2 cellular contexts compared by ENCODE assay signal in the genomic region with DNA sequence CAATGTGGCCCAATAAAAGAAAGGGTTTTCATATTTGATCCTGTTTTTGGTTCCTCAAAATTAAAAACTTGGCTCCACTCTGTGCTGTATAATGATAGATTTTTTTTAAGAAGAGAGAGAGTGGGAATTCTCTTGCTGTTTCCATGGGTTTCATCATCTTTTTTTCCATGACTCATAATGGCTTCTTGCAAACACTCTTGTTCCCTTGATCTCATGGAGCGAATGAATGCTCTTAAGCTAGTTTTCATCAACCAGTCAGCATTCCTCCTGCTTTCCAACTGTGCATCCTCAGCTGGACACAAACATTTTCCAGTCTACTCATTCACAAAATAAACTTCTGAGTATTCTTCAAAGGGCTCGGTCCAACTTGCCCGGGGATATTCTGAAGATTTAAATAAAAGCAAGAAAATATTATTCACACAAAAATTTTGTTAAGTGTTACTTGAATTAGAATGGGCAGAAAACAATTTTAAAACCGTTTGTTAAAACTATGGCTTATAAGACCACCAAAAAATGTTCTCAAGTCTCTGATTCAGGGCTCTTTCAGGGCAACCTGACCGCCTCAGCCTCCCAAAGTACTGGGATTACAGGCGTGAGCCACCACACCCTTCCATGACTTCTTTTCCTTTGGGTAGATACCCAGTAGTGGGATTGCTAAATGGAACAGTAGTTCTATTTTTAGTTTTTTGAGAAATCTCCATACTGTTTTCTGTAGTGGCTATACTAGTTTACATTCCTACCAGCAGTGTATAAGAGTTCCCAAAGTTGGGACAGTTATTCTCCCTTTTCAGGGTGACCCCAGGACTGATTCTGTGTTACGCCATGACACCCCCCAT.
TF ChIP-seq lines count a peak whose summit lies in the region.

No MANE protein-coding gene starts in this region.

TF ChIP-seq in HEK293, 187 proteins besides CTCF, POLR2A, EP300 and RAD21 (continued from another document and continues in another):
- TF ChIP-seq, protein P1, sequence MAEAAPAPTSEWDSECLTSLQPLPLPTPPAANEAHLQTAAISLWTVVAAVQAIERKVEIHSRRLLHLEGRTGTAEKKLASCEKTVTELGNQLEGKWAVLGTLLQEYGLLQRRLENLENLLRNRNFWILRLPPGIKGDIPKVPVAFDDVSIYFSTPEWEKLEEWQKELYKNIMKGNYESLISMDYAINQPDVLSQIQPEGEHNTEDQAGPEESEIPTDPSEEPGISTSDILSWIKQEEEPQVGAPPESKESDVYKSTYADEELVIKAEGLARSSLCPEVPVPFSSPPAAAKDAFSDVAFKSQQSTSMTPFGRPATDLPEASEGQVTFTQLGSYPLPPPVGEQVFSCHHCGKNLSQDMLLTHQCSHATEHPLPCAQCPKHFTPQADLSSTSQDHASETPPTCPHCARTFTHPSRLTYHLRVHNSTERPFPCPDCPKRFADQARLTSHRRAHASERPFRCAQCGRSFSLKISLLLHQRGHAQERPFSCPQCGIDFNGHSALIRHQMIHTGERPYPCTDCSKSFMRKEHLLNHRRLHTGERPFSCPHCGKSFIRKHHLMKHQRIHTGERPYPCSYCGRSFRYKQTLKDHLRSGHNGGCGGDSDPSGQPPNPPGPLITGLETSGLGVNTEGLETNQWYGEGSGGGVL (tag by site-specific recombination; IDR thresholded peaks at IDR 0.05) = peak; percentile 33; the same call in 1 of the 2 replicates
- peak; percentile 38; the same call in 1 of the 2 replicates for TF ChIP-seq ZNF558 (tag by site-specific recombination; IDR thresholded peaks at IDR 0.05)
- no peak for TF ChIP-seq SALL2 (tag by site-specific recombination; IDR thresholded peaks at IDR 0.05; ENCODE audit: borderline replicate concordance)
- TF ChIP-seq ZNF76 (tag by site-specific recombination; IDR thresholded peaks at IDR 0.05; ENCODE audit: borderline replicate concordance, low read depth) = no peak
- TF ChIP-seq, protein P2, sequence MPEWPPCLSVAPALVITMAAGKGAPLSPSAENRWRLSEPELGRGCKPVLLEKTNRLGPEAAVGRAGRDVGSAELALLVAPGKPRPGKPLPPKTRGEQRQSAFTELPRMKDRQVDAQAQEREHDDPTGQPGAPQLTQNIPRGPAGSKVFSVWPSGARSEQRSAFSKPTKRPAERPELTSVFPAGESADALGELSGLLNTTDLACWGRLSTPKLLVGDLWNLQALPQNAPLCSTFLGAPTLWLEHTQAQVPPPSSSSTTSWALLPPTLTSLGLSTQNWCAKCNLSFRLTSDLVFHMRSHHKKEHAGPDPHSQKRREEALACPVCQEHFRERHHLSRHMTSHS (tag by site-specific recombination; IDR thresholded peaks at IDR 0.05) = no peak
- TF ChIP-seq ZNF830 (tag by site-specific recombination; IDR thresholded peaks at IDR 0.05; ENCODE audit: low read depth) = no peak
- TF ChIP-seq ZNF585B (tag by site-specific recombination; IDR thresholded peaks at IDR 0.05) = no peak
- TF ChIP-seq ZEB2 (tag by site-specific recombination; IDR thresholded peaks at IDR 0.05) = peak; percentile 66
- TF ChIP-seq SP7 (tag by site-specific recombination; IDR thresholded peaks at IDR 0.05) = 0 out of 2 replicates have a peak, but pooled peaks have one; percentile 17
- TF ChIP-seq ZNF248 (tag by site-specific recombination; IDR thresholded peaks at IDR 0.05) = no peak
- no peak for TF ChIP-seq PRDM1 (tag by site-specific recombination; IDR thresholded peaks at IDR 0.05)
- TF ChIP-seq ZNF302 (tag by site-specific recombination; IDR thresholded peaks at IDR 0.05; ENCODE audit: low read depth) = no peak
- peak; percentile 64; the same call in 1 of the 2 replicates for TF ChIP-seq ZBTB17 (tag by site-specific recombination; IDR thresholded peaks at IDR 0.05)
- TF ChIP-seq ZNF239 (tag by site-specific recombination; IDR thresholded peaks at IDR 0.05) = no peak
- peak; percentile 92 for TF ChIP-seq ZNF549 (tag by site-specific recombination; IDR thresholded peaks at IDR 0.05)
- TF ChIP-seq, protein P3, sequence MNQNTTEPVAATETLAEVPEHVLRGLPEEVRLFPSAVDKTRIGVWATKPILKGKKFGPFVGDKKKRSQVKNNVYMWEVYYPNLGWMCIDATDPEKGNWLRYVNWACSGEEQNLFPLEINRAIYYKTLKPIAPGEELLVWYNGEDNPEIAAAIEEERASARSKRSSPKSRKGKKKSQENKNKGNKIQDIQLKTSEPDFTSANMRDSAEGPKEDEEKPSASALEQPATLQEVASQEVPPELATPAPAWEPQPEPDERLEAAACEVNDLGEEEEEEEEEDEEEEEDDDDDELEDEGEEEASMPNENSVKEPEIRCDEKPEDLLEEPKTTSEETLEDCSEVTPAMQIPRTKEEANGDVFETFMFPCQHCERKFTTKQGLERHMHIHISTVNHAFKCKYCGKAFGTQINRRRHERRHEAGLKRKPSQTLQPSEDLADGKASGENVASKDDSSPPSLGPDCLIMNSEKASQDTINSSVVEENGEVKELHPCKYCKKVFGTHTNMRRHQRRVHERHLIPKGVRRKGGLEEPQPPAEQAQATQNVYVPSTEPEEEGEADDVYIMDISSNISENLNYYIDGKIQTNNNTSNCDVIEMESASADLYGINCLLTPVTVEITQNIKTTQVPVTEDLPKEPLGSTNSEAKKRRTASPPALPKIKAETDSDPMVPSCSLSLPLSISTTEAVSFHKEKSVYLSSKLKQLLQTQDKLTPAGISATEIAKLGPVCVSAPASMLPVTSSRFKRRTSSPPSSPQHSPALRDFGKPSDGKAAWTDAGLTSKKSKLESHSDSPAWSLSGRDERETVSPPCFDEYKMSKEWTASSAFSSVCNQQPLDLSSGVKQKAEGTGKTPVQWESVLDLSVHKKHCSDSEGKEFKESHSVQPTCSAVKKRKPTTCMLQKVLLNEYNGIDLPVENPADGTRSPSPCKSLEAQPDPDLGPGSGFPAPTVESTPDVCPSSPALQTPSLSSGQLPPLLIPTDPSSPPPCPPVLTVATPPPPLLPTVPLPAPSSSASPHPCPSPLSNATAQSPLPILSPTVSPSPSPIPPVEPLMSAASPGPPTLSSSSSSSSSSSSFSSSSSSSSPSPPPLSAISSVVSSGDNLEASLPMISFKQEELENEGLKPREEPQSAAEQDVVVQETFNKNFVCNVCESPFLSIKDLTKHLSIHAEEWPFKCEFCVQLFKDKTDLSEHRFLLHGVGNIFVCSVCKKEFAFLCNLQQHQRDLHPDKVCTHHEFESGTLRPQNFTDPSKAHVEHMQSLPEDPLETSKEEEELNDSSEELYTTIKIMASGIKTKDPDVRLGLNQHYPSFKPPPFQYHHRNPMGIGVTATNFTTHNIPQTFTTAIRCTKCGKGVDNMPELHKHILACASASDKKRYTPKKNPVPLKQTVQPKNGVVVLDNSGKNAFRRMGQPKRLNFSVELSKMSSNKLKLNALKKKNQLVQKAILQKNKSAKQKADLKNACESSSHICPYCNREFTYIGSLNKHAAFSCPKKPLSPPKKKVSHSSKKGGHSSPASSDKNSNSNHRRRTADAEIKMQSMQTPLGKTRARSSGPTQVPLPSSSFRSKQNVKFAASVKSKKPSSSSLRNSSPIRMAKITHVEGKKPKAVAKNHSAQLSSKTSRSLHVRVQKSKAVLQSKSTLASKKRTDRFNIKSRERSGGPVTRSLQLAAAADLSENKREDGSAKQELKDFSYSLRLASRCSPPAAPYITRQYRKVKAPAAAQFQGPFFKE (tag by site-specific recombination; IDR thresholded peaks at IDR 0.05; ENCODE audit: borderline replicate concordance) = no peak

TF ChIP-seq in HepG2, 621 proteins besides CTCF, POLR2A, EP300 and RAD21 (continued from another document and continues in another):
- TF ChIP-seq ELF3 (CRISPR knock-in tag; IDR thresholded peaks at IDR 0.05) (no peak), ZNF547 (CRISPR knock-in tag; IDR thresholded peaks at IDR 0.05) (no peak), ZNF644 (CRISPR knock-in tag; IDR thresholded peaks at IDR 0.05; ENCODE audit: low read depth) (peak; percentile 47; the same call in 1 of the 2 replicates), THYN1 (CRISPR knock-in tag; IDR thresholded peaks at IDR 0.05; ENCODE audit: borderline replicate concordance, low read depth) (no peak), PPARG (CRISPR knock-in tag; conservative IDR thresholded peaks at IDR 0.05) (no peak), ATAD3A (CRISPR knock-in tag; IDR thresholded peaks at IDR 0.05) (no peak), SUZ12 (IDR thresholded peaks at IDR 0.05; ENCODE audit: low read depth, low read length) (no peak), ISL2 (CRISPR knock-in tag; IDR thresholded peaks at IDR 0.05) (no peak), EEA1 (CRISPR knock-in tag; IDR thresholded peaks at IDR 0.05; ENCODE audit: borderline replicate concordance) (no peak), JUND (CRISPR knock-in tag; IDR thresholded peaks at IDR 0.05) (no peak), MAFK (conservative IDR thresholded peaks at IDR 0.05 in 1 of 2, IDR thresholded peaks at IDR 0.05 in 1 of 2; ENCODE audit: low read length in 2 of 2) (peak; percentile 25 to 26; a peak in 2 of 4 replicates), SSRP1 (CRISPR knock-in tag; IDR thresholded peaks at IDR 0.05) (no peak), CENPT (CRISPR knock-in tag; IDR thresholded peaks at IDR 0.05; ENCODE audit: low read depth) (no peak), SMYD3 (CRISPR knock-in tag; IDR thresholded peaks at IDR 0.05) (no peak), MZF1 (CRISPR knock-in tag; IDR thresholded peaks at IDR 0.05; ENCODE audit: borderline replicate concordance) (no peak), ZNF780A (CRISPR knock-in tag; IDR thresholded peaks at IDR 0.05) (no peak), ZNF737 (CRISPR knock-in tag; IDR thresholded peaks at IDR 0.05; ENCODE audit: borderline replicate concordance) (no peak), ZBTB38 (CRISPR knock-in tag; IDR thresholded peaks at IDR 0.05) (no peak), ATF7-NPFF (CRISPR knock-in tag; IDR thresholded peaks at IDR 0.05; ENCODE audit: low read depth) (no peak), RFXAP (CRISPR knock-in tag; IDR thresholded peaks at IDR 0.05; ENCODE audit: borderline replicate concordance) (no peak), ZNF670 (CRISPR knock-in tag; IDR thresholded peaks at IDR 0.05; ENCODE audit: borderline replicate concordance) (no peak), ZFP36 (IDR thresholded peaks at IDR 0.05; ENCODE audit: borderline replicate concordance, low read depth, low read length, partially characterized antibody) (no peak), ZBTB20 (CRISPR knock-in tag; IDR thresholded peaks at IDR 0.05; ENCODE audit: borderline replicate concordance, low read depth) (no peak), ZNF652 (CRISPR knock-in tag; IDR thresholded peaks at IDR 0.05; ENCODE audit: borderline replicate concordance, low read depth) (no peak), ZNF232 (CRISPR knock-in tag; IDR thresholded peaks at IDR 0.05; ENCODE audit: borderline replicate concordance) (no peak), GATAD2A (CRISPR knock-in tag; IDR thresholded peaks at IDR 0.05) (peak; percentile 63; the same call in 1 of the 2 replicates), CREB1 (IDR thresholded peaks at IDR 0.05) (peak; percentile 32; the same call in 1 of the 2 replicates), CREB1 (CRISPR knock-in tag; IDR thresholded peaks at IDR 0.05) (no peak), NFYB (CRISPR knock-in tag; IDR thresholded peaks at IDR 0.05) (no peak), JUN (CRISPR knock-in tag; IDR thresholded peaks at IDR 0.05) (no peak), GABPB1 (CRISPR knock-in tag; IDR thresholded peaks at IDR 0.05) (no peak)
- TF ChIP-seq, protein P4, sequence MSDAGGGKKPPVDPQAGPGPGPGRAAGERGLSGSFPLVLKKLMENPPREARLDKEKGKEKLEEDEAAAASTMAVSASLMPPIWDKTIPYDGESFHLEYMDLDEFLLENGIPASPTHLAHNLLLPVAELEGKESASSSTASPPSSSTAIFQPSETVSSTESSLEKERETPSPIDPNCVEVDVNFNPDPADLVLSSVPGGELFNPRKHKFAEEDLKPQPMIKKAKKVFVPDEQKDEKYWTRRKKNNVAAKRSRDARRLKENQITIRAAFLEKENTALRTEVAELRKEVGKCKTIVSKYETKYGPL (CRISPR knock-in tag; IDR thresholded peaks at IDR 0.05) = no peak
- TF ChIP-seq, protein P5, sequence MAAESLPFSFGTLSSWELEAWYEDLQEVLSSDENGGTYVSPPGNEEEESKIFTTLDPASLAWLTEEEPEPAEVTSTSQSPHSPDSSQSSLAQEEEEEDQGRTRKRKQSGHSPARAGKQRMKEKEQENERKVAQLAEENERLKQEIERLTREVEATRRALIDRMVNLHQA (CRISPR knock-in tag; IDR thresholded peaks at IDR 0.05) = peak; percentile 83; the same call in 1 of the 2 replicates
- TF ChIP-seq, protein P6, sequence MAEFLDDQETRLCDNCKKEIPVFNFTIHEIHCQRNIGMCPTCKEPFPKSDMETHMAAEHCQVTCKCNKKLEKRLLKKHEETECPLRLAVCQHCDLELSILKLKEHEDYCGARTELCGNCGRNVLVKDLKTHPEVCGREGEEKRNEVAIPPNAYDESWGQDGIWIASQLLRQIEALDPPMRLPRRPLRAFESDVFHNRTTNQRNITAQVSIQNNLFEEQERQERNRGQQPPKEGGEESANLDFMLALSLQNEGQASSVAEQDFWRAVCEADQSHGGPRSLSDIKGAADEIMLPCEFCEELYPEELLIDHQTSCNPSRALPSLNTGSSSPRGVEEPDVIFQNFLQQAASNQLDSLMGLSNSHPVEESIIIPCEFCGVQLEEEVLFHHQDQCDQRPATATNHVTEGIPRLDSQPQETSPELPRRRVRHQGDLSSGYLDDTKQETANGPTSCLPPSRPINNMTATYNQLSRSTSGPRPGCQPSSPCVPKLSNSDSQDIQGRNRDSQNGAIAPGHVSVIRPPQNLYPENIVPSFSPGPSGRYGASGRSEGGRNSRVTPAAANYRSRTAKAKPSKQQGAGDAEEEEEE (CRISPR knock-in tag; IDR thresholded peaks at IDR 0.05; ENCODE audit: borderline replicate concordance) = no peak
- TF ChIP-seq, protein P7, sequence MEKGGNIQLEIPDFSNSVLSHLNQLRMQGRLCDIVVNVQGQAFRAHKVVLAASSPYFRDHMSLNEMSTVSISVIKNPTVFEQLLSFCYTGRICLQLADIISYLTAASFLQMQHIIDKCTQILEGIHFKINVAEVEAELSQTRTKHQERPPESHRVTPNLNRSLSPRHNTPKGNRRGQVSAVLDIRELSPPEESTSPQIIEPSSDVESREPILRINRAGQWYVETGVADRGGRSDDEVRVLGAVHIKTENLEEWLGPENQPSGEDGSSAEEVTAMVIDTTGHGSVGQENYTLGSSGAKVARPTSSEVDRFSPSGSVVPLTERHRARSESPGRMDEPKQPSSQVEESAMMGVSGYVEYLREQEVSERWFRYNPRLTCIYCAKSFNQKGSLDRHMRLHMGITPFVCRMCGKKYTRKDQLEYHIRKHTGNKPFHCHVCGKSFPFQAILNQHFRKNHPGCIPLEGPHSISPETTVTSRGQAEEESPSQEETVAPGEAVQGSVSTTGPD (CRISPR knock-in tag; IDR thresholded peaks at IDR 0.05) = no peak
- TF ChIP-seq, protein P8, sequence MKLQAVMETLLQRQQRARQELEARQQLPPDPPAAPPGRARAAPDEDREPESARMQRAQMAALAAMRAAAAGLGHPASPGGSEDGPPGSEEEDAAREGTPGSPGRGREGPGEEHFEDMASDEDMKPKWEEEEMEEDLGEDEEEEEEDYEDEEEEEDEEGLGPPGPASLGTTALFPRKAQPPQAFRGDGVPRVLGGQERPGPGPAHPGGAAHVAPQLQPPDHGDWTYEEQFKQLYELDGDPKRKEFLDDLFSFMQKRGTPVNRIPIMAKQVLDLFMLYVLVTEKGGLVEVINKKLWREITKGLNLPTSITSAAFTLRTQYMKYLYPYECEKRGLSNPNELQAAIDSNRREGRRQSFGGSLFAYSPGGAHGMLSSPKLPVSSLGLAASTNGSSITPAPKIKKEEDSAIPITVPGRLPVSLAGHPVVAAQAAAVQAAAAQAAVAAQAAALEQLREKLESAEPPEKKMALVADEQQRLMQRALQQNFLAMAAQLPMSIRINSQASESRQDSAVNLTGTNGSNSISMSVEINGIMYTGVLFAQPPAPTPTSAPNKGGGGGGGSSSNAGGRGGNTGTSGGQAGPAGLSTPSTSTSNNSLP (IDR thresholded peaks at IDR 0.05; ENCODE audit: low read depth, low read length) = 0 out of 2 replicates have a peak, but pooled peaks have one; percentile 69
